8 cellular contexts compared by ENCODE assay signal in genomic region chr10:79068562-79069324, GRCh38. TPM values are rescaled to one million over a fixed set of nuclear protein-coding genes. Genes with fewer than 3 reads are reported as not detected.
DNase-seq lines count a peak whose midpoint lies in the region; ATAC-seq, FAIRE-seq and TF ChIP-seq lines count a peak whose summit lies in the region.

Gene ZMIZ1 (plus strand): TSS chr10:79068966. CDS start chr10:79201633, 132,667 bp downstream.

- intact Hi-C loops in right cardiac atrium (cut with DNase I) = loop anchor here (5.0 to 10.0 kb wide), 5 partner anchors 94 to 644 kb away; no protein-coding TSS in a partner anchor
- intact Hi-C loops in uterus (cut with DNase I; ENCODE audit: low total_unique reads) = loop anchor here (5.0 to 10.0 kb wide), 2 partner anchors 89 to 254 kb away; no protein-coding TSS in a partner anchor

- H3K4me3 ChIP-seq in right cardiac atrium (ENCODE audit: low read length) (peak within 1 kb of the TSS; percentile 77), uterus (peak within 1 kb of the TSS; percentile 75 to 86)

- H3K9me3 ChIP-seq in right cardiac atrium (ENCODE audit: control insufficient read depth, low read length) (no peaks in the 10 kb centered on the region), uterus (no peaks in the 10 kb centered on the region)

- peak; percentile 66 for ATAC-seq in HG02798 (IDR thresholded peaks at IDR 0.05; ENCODE audit: poor library complexity, unreplicated experiment)
- peak; percentile 15 to 22 for ATAC-seq in right cardiac atrium

- no peaks in the 10 kb centered on the region for H3K27me3 ChIP-seq in right cardiac atrium (ENCODE audit: control insufficient read depth, insufficient read depth)
- H3K27me3 ChIP-seq in uterus = peaks cover 0 to 2% of the 10 kb centered on the region in 2 donors

- DNase-seq in GM12891 (ENCODE audit: insufficient read length, low spot score) = peak; percentile 85
- DNase-seq in NCI-H1417 treated with DMSO at 0.1 percent for 48 hours (lab: John Stamatoyannopoulos, UW) = peak; percentile 32
- peak; percentile 63 to 88 (median 74) for DNase-seq in T-helper 2 cell
- peak; percentile 8 to 92 (median 81) for DNase-seq in anterior cingulate cortex (lab: John Stamatoyannopoulos, UW)
- DNase-seq in right cardiac atrium = peak; percentile 91 to 95 (median 94)
- DNase-seq in putamen (ENCODE audit: low spot score) = peak; percentile 89
- DNase-seq in uterus = peak; percentile 90 to 93

- TF ChIP-seq POLR2A in GM12891 (IDR thresholded peaks at IDR 0.05; ENCODE audit: low read depth, low read length) (no peak), uterus (IDR thresholded peaks at IDR 0.05) (peak; percentile 87 to 93)

- peak; percentile 75 for FAIRE-seq in GM12891 (lab: Jason Lieb, UNC)

- peak in 1 of 4 experiments; percentile 50 for TF ChIP-seq CTCF in uterus (IDR thresholded peaks at IDR 0.05)

- under 1% methylated on average over 92 of the region's 92 CpGs for WGBS in right cardiac atrium

- H3K27ac ChIP-seq in right cardiac atrium (ENCODE audit: low read length) (peak within 1 kb of the TSS; percentile 95), uterus (peak within 1 kb of the TSS; percentile 94 to 96)

- H3K36me3 ChIP-seq in uterus = no peaks in the 10 kb centered on the region

- H3K4me1 ChIP-seq in right cardiac atrium (ENCODE audit: control insufficient read depth, insufficient read depth, low read length) (peaks cover 16% of the 10 kb centered on the region), uterus (peaks cover 8 to 23% of the 10 kb centered on the region in 2 donors)

TF ChIP-seq in GM12891, 5 proteins besides CTCF, POLR2A, EP300 and RAD21:
- TF ChIP-seq POLR2AphosphoS5 (IDR thresholded peaks at IDR 0.05; ENCODE audit: low read depth, low read length) (no peak), PAX5 (IDR thresholded peaks at IDR 0.05; ENCODE audit: insufficient read depth, low read length, severe bottlenecking) (no peak), SPI1 (IDR thresholded peaks at IDR 0.05; ENCODE audit: low read depth, low read length) (no peak), POU2F2 (IDR thresholded peaks at IDR 0.05; ENCODE audit: low read depth, low read length) (no peak), TAF1 (IDR thresholded peaks at IDR 0.05; ENCODE audit: low read depth, low read length) (no peak)

RNA-seq across cellular contexts. Expression of gene ZMIZ1, which starts in this region (rescaled TPM):
- 21.2 TPM for polyA plus RNA-seq in GM12891 (2012; ENCODE audit: low read depth, missing spikeins)
- total RNA-seq in right cardiac atrium (10 to 100 TPM; 67.4 to 83.1 (median 72.9) TPM), uterus (100 to 1,000 TPM in 1 of 4 donors, 10 to 100 TPM in 3; 18.7 to 188 (median 36.7) TPM)
- polyA plus RNA-seq in right cardiac atrium = 38.0 TPM

Comparison
In these comparisons a context has a peak if more than half of its experiments do, and no peak if none do; other contexts are left out.
1. Peak in every context shown above with its lines: DNase-seq, ATAC-seq, H3K4me3 ChIP-seq and H3K27ac ChIP-seq.
2. DNase-seq: peak in every context shown above with its lines; median percentile 94 in right cardiac atrium; 92 in uterus; 89 in putamen; 85 in GM12891; 81 in anterior cingulate cortex; 74 in T-helper 2 cell; 32 in NCI-H1417 treated with DMSO at 0.1 percent for 48 hours.